Comparison of ENCODE assay signal across 2 cellular contexts in the genomic region with DNA sequence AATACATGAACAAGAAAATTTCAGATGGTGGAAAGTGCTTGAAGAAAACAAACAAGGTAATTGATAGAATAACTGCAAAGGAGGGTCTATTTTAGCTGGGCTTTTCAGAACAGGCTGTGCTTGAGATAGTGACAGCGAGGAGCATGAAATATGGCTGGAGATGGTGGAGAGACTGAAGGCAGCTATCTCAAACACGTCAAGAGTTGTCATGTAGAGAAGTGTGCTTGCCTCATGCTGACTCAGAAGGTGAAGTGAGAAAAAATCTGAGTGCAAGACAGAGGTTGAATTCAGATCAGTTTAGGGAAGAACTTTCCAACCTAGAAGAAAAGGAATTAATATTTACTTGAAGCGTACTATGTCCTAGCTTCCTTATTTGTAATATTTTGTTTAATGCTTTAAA.
TF ChIP-seq lines count a peak whose summit lies in the region.

No MANE protein-coding gene starts in this region.

TF ChIP-seq in H1, 55 proteins besides CTCF, POLR2A, EP300 and RAD21:
- TF ChIP-seq BRCA1 (IDR thresholded peaks at IDR 0.05; ENCODE audit: low read depth, low read length), result no peak
- TF ChIP-seq YY1 (IDR thresholded peaks at IDR 0.05; ENCODE audit: low read depth, low read length), result no peak
- no peak for TF ChIP-seq HDAC2 (IDR thresholded peaks at IDR 0.05; ENCODE audit: borderline replicate concordance in 1 of 2, low read depth in 2 of 2, low read length in 2 of 2)
- TF ChIP-seq, protein P1, sequence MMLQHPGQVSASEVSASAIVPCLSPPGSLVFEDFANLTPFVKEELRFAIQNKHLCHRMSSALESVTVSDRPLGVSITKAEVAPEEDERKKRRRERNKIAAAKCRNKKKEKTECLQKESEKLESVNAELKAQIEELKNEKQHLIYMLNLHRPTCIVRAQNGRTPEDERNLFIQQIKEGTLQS (IDR thresholded peaks at IDR 0.05; ENCODE audit: insufficient read depth, low read depth, low read length), result no peak
- TF ChIP-seq, protein P2, sequence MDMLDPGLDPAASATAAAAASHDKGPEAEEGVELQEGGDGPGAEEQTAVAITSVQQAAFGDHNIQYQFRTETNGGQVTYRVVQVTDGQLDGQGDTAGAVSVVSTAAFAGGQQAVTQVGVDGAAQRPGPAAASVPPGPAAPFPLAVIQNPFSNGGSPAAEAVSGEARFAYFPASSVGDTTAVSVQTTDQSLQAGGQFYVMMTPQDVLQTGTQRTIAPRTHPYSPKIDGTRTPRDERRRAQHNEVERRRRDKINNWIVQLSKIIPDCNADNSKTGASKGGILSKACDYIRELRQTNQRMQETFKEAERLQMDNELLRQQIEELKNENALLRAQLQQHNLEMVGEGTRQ (IDR thresholded peaks at IDR 0.05; ENCODE audit: low read length), result no peak
- no peak for TF ChIP-seq TBP (IDR thresholded peaks at IDR 0.05; ENCODE audit: low read depth, low read length)
- no peak for TF ChIP-seq ZNF274 (IDR thresholded peaks at IDR 0.05; ENCODE audit: borderline replicate concordance, extremely low read depth, low read length)
TF ChIP-seq in H1: peak in this region for 0.

TF ChIP-seq in HepG2, 621 proteins besides CTCF, POLR2A, EP300 and RAD21:
- TF ChIP-seq, protein P3, sequence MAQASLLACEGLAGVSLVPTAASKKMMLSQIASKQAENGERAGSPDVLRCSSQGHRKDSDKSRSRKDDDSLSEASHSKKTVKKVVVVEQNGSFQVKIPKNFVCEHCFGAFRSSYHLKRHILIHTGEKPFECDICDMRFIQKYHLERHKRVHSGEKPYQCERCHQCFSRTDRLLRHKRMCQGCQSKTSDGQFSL (CRISPR knock-in tag; IDR thresholded peaks at IDR 0.05), result no peak
- no peak for TF ChIP-seq MAFF (IDR thresholded peaks at IDR 0.05; ENCODE audit: low read depth, low read length)
- TF ChIP-seq GLI4 (CRISPR knock-in tag; IDR thresholded peaks at IDR 0.05; ENCODE audit: borderline replicate concordance), result no peak
- no peak for TF ChIP-seq MTF2 (CRISPR knock-in tag; IDR thresholded peaks at IDR 0.05; ENCODE audit: borderline replicate concordance)
- TF ChIP-seq, protein P4, sequence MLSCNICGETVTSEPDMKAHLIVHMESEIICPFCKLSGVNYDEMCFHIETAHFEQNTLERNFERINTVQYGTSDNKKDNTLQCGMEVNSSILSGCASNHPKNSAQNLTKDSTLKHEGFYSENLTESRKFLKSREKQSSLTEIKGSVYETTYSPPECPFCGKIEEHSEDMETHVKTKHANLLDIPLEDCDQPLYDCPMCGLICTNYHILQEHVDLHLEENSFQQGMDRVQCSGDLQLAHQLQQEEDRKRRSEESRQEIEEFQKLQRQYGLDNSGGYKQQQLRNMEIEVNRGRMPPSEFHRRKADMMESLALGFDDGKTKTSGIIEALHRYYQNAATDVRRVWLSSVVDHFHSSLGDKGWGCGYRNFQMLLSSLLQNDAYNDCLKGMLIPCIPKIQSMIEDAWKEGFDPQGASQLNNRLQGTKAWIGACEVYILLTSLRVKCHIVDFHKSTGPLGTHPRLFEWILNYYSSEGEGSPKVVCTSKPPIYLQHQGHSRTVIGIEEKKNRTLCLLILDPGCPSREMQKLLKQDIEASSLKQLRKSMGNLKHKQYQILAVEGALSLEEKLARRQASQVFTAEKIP (CRISPR knock-in tag; IDR thresholded peaks at IDR 0.05; ENCODE audit: borderline replicate concordance), result no peak
- TF ChIP-seq ZNF24 (IDR thresholded peaks at IDR 0.05), result no peak
- TF ChIP-seq CREB1 (IDR thresholded peaks at IDR 0.05), result no peak
- no peak for TF ChIP-seq CREB1 (CRISPR knock-in tag; IDR thresholded peaks at IDR 0.05)
- TF ChIP-seq YEATS2 (CRISPR knock-in tag; IDR thresholded peaks at IDR 0.05; ENCODE audit: borderline replicate concordance), result no peak
- no peak for TF ChIP-seq HDAC6 (IDR thresholded peaks at IDR 0.05; ENCODE audit: low read depth, low read length)
- TF ChIP-seq ZNF232 (CRISPR knock-in tag; IDR thresholded peaks at IDR 0.05; ENCODE audit: borderline replicate concordance), result no peak
